In the genomic region with DNA sequence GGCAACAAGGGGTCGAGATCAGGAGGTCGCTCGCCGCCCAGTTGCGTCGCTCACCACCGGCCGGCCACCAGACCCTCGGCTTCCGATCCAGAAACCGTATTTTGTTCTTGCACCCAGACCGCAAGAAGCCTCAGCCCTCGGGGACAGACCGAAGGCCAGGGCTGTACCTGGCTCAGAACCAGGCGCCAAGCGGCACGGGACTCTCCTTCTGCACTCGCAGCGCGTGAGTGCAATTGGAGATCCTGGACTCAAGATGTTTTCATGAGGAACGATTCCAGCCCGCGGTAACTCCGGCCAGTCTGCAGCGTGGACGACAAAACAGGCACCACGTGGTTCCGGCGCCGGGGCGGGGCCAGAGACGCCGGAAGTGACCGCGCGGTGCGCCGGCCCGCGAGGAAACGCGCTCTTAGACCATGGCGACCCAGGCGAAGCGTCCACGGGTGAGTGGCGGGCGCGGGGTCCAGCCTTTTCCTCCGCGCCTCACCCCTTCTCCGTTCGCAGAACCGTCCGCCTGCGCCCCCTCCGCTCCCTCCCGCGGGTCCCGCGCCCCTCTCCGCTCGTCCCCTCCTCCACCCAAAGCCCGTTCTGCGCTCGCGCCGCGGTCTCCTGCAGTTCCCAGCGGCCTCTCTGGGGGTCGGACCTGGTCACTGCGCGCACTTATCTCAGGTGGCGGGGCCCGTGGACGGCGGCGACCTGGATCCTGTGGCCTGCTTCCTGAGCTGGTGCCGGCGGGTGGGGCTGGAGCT, we compare ENCODE assay signal across 8 cellular contexts.
DNase-seq lines count a peak whose midpoint lies in the region; ATAC-seq and TF ChIP-seq lines count a peak whose summit lies in the region.

A gene with protein sequence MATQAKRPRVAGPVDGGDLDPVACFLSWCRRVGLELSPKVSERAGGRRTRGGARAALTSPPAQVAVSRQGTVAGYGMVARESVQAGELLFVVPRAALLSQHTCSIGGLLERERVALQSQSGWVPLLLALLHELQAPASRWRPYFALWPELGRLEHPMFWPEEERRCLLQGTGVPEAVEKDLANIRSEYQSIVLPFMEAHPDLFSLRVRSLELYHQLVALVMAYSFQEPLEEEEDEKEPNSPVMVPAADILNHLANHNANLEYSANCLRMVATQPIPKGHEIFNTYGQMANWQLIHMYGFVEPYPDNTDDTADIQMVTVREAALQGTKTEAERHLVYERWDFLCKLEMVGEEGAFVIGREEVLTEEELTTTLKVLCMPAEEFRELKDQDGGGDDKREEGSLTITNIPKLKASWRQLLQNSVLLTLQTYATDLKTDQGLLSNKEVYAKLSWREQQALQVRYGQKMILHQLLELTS (plus strand): TSS at position 393 of the 746 bp plus-strand sequence. CDS start 21 bp downstream, at position 414.

- DNase-seq in 8988T (peak; percentile 95), NCI-H2227 treated with DMSO at 0.1 percent for 48 hours (lab: John Stamatoyannopoulos, UW) (peak; percentile 74), choroid plexus epithelial cell (ENCODE audit: low read depth) (peak; percentile 94), kidney tubule cell (ENCODE audit: low spot score) (peak; percentile 86)
- peak; percentile 56 to 78 for DNase-seq in activated CD4-positive, alpha-beta T cell treated with anti-CD3 and anti-CD28 coated beads for 24 hours (ENCODE audit: low read depth in 2 of 2)
- peak; percentile 47 to 74 (median 63) for DNase-seq in stimulated activated CD4-positive, alpha-beta T cell treated with anti-CD3 and anti-CD28 coated beads, Interleukin-1b, Interleukin-23, amount 100 ng/mL, for 24 hours (ENCODE audit: low read depth in 4 of 4, low spot score in 1 of 4)

- peak; percentile 17 for TF ChIP-seq CTCF in choroid plexus epithelial cell (conservative IDR thresholded peaks at IDR 0.05; ENCODE audit: low read depth, low read length)

- H3K4me3 ChIP-seq in choroid plexus epithelial cell (ENCODE audit: low read depth, low read length), result peak within 1 kb of the TSS; percentile 81

- ATAC-seq in GM18517 (IDR thresholded peaks at IDR 0.05; ENCODE audit: unreplicated experiment) (peak; percentile 52), HG03025 (IDR thresholded peaks at IDR 0.05; ENCODE audit: low FRiP score, unreplicated experiment) (peak; percentile 77)

Comparison
In these comparisons a context has a peak if more than half of its experiments do, and no peak if none do; other contexts are left out.
1. Peak in every context shown above with its lines: DNase-seq, ATAC-seq and H3K4me3 ChIP-seq.